ENCODE assay signal across 8 cellular contexts in genomic region chr1:157156058-157156541, GRCh38. TPM values are rescaled to one million over a fixed set of nuclear protein-coding genes. Genes with fewer than 3 reads are reported as not detected.
DNase-seq lines count a peak whose midpoint lies in the region; ATAC-seq and TF ChIP-seq lines count a peak whose summit lies in the region.

No MANE protein-coding gene starts in this region.

- H3K36me3 ChIP-seq in HUES64 (ENCODE audit: insufficient read depth, low read length): no peaks in the 10 kb centered on the region
- H3K36me3 ChIP-seq in neuronal stem cell (replicated peaks in 1 of 2; ENCODE audit: control insufficient read depth in 2 of 2, insufficient read depth in 2 of 2, low read length in 2 of 2): no peaks in the 10 kb centered on the region
- H3K36me3 ChIP-seq in suprapubic skin: no peaks in the 10 kb centered on the region

- H2BK15ac ChIP-seq in neuronal stem cell (ENCODE audit: low read length): no peak overlapping the region

- peak overlapping the region; percentile 68 for H3K18ac ChIP-seq in neuronal stem cell (ENCODE audit: low read length)

- no peak overlapping the region for H2BK5ac ChIP-seq in neuronal stem cell (ENCODE audit: low read length)

- no peaks in the 10 kb centered on the region for H3K9me3 Mint-ChIP-seq in activated T-cell treated with anti-CD3 and anti-CD28 coated beads, Interleukin-2, amount 50 U/mL, for 72 hours

- no peak overlapping the region for H3K4ac ChIP-seq in neuronal stem cell (ENCODE audit: low read length)

- H3K4me1 ChIP-seq in HUES64 (ENCODE audit: insufficient read depth, low read length): peaks cover 17% of the 10 kb centered on the region
- peaks cover 0 to 24% of the 10 kb centered on the region in 2 donors for H3K4me1 ChIP-seq in neuronal stem cell (ENCODE audit: control insufficient read depth in 2 of 2, insufficient read depth in 1 of 2, low read depth in 1 of 2, low read length in 2 of 2)
- peaks cover 45% of the 10 kb centered on the region for H3K4me1 ChIP-seq in suprapubic skin

- peaks cover 21% of the 10 kb centered on the region for H3K27me3 Mint-ChIP-seq in activated T-cell treated with anti-CD3 and anti-CD28 coated beads, Interleukin-2, amount 50 U/mL, for 72 hours (ENCODE audit: low read depth)

- H3K27ac ChIP-seq in HUES64 (ENCODE audit: low read depth, low read length) (no peak overlapping the region), neuronal stem cell (replicated peaks; ENCODE audit: low read length) (no peak overlapping the region), suprapubic skin (no peak overlapping the region)

- H3K79me1 ChIP-seq in neuronal stem cell (ENCODE audit: low read depth, low read length): no peaks in the 10 kb centered on the region

- no peak overlapping the region for H2BK120ac ChIP-seq in neuronal stem cell (ENCODE audit: low read depth, low read length)

- peak overlapping the region; percentile 39 for H3K4me2 ChIP-seq in neuronal stem cell (ENCODE audit: insufficient read depth, low read length, poor library complexity, severe bottlenecking)

- no peak overlapping the region for H4K91ac ChIP-seq in neuronal stem cell (ENCODE audit: low read depth, low read length, poor library complexity)

- 14% methylated on average over 14 of the region's 14 CpGs for WGBS in HUES64
- WGBS in neuronal stem cell (ENCODE audit: extremely low coverage in 2 of 2, insufficient read length in 2 of 2, insufficient replicate concordance in 1 of 2), 2 donors: no CpG with 5 or more reads among the region's 14 CpGs
- 4% methylated on average over 14 of the region's 14 CpGs for WGBS in suprapubic skin

- peak overlapping the region; percentile 35; the same call in 1 of the 2 replicates for H3K4me3 ChIP-seq in HUES64 (ENCODE audit: low read length)
- H3K4me3 ChIP-seq in fibroblast of mammary gland (ENCODE audit: control insufficient read depth, low read depth, low read length): no peak overlapping the region
- H3K4me3 ChIP-seq in neuronal stem cell (ENCODE audit: low read length in 2 of 2): peak overlapping the region in 1 of 2 donors; percentile 16
- H3K4me3 ChIP-seq in suprapubic skin: peak overlapping the region; percentile 28

- peaks cover 14% of the 10 kb centered on the region for H3K4me1 Mint-ChIP-seq in activated T-cell treated with anti-CD3 and anti-CD28 coated beads, Interleukin-2, amount 50 U/mL, for 72 hours (ENCODE audit: low read depth)

- peak; percentile 40 for DNase-seq in DMS53 treated with DMSO at 0.1 percent for 48 hours (lab: John Stamatoyannopoulos, UW; ENCODE audit: unreplicated experiment)
- peak; percentile 50 for DNase-seq in RPMI7951 (ENCODE audit: low read depth)
- peak; percentile 80 to 85 for DNase-seq in activated T-cell treated with anti-CD3 and anti-CD28 coated beads, Interleukin-2, amount 50 U/mL, for 72 hours
- peak; percentile 53 for DNase-seq in fibroblast of mammary gland (ENCODE audit: low read depth)
- DNase-seq in neuronal stem cell (ENCODE audit: low spot score): peak; percentile 78
- peak; percentile 81 to 92 for DNase-seq in suprapubic skin (ENCODE audit: low spot score in 2 of 2)

- TF ChIP-seq CTCF in fibroblast of mammary gland (conservative IDR thresholded peaks at IDR 0.05; ENCODE audit: control insufficient read depth, insufficient read depth, low read depth, low read length) (peak; percentile 77), suprapubic skin (IDR thresholded peaks at IDR 0.05) (peak; percentile 86 to 90)

- H2AK5ac ChIP-seq in neuronal stem cell (ENCODE audit: low read depth, low read length): no peak overlapping the region

- H3K27ac Mint-ChIP-seq in activated T-cell treated with anti-CD3 and anti-CD28 coated beads, Interleukin-2, amount 50 U/mL, for 72 hours: peak overlapping the region; percentile 48

- H4K8ac ChIP-seq in neuronal stem cell (ENCODE audit: low read depth, low read length): no peak overlapping the region

- no peak overlapping the region for H3K9ac ChIP-seq in HUES64 (ENCODE audit: low read depth, low read length)
- H3K9ac ChIP-seq in neuronal stem cell (ENCODE audit: low read depth, low read length, poor library complexity): no peak overlapping the region

- no peak overlapping the region for H3K23ac ChIP-seq in neuronal stem cell (ENCODE audit: low read depth, low read length, poor library complexity)

- H3K9me3 ChIP-seq in HUES64 (ENCODE audit: insufficient read depth, low read depth, low read length) (no peaks in the 10 kb centered on the region), neuronal stem cell (replicated peaks in 1 of 2; ENCODE audit: control insufficient read depth in 2 of 2, insufficient read depth in 1 of 2, low read depth in 1 of 2, low read length in 2 of 2) (no peaks in the 10 kb centered on the region), suprapubic skin (no peaks in the 10 kb centered on the region)

- H3K36me3 Mint-ChIP-seq in activated T-cell treated with anti-CD3 and anti-CD28 coated beads, Interleukin-2, amount 50 U/mL, for 72 hours (ENCODE audit: insufficient read depth in 2 of 2): no peaks in the 10 kb centered on the region

- H3K4me3 Mint-ChIP-seq in activated T-cell treated with anti-CD3 and anti-CD28 coated beads, Interleukin-2, amount 50 U/mL, for 72 hours: peak overlapping the region; percentile 45 to 69

- no peak for TF ChIP-seq POLR2A in suprapubic skin (IDR thresholded peaks at IDR 0.05)

- H3K14ac ChIP-seq in neuronal stem cell (ENCODE audit: low read length): no peak overlapping the region

- H2BK12ac ChIP-seq in neuronal stem cell (ENCODE audit: low read length): no peak overlapping the region

- H2AFZ ChIP-seq in neuronal stem cell (ENCODE audit: low read length): peak overlapping the region; percentile 92

- no peak for TF ChIP-seq EP300 in suprapubic skin (IDR thresholded peaks at IDR 0.05)

- peak; percentile 75 to 81 for ATAC-seq in activated T-cell treated with anti-CD3 and anti-CD28 coated beads, Interleukin-2, amount 50 U/mL, for 72 hours (replicated peaks in 1 of 2)
- no peak for ATAC-seq in HG02759 (IDR thresholded peaks at IDR 0.05; ENCODE audit: unreplicated experiment)

- H3K27me3 ChIP-seq in HUES64 (ENCODE audit: insufficient read depth, low read length): no peaks in the 10 kb centered on the region
- peaks cover 0 to 29% (median 0%) of the 10 kb centered on the region in 3 experiments for H3K27me3 ChIP-seq in neuronal stem cell (ENCODE audit: control insufficient read depth in 3 of 3, insufficient read depth in 3 of 3, low read depth in 1 of 3, low read length in 3 of 3)
- H3K27me3 ChIP-seq in suprapubic skin: no peaks in the 10 kb centered on the region

RNA-seq across cellular contexts. Expression of gene ETV3, which starts 17.9 kb away (rescaled TPM):
- polyA plus RNA-seq in HUES64 (2013, experiment 1 of 2): 11.6 TPM
- polyA plus RNA-seq in HUES64 (2013, experiment 2 of 2): 13.5 TPM
- 7.2 and 7.9 TPM in 2 replicates for total RNA-seq in RPMI7951 (2014; rRNA removed; shearing (Covaris generic))
- total RNA-seq in activated T-cell treated with anti-CD3 and anti-CD28 coated beads, Interleukin-2, amount 50 U/mL, for 72 hours: 10 to 100 TPM; 33.5 to 48.7 TPM
- polyA plus RNA-seq in neuronal stem cell (2013, experiment 1 of 2): 6.7 TPM
- polyA plus RNA-seq in neuronal stem cell (2013, experiment 2 of 2): 6.9 TPM
- total RNA-seq in suprapubic skin: 10 to 100 TPM; 88.9 to 93.6 (median 90.9) TPM

RNA-seq across cellular contexts. Expression of gene ETV3L, which starts 56.5 kb away (rescaled TPM):
- 0.35 TPM for polyA plus RNA-seq in HUES64 (2013, experiment 1 of 2)
- 0.32 TPM for polyA plus RNA-seq in HUES64 (2013, experiment 2 of 2)
- total RNA-seq in RPMI7951 (2014; rRNA removed; shearing (Covaris generic)): not detected in 2 replicates
- not detected for total RNA-seq in activated T-cell treated with anti-CD3 and anti-CD28 coated beads, Interleukin-2, amount 50 U/mL, for 72 hours
- polyA plus RNA-seq in neuronal stem cell (2013, experiment 1 of 2): 0.04 TPM
- polyA plus RNA-seq in neuronal stem cell (2013, experiment 2 of 2): 0.03 TPM
- not detected for total RNA-seq in suprapubic skin
